ENCODE assay signal across 10 cellular contexts in genomic region chr1:154352245-154352580, GRCh38. TPM values are rescaled to one million over a fixed set of nuclear protein-coding genes. Genes with fewer than 3 reads are reported as not detected.
DNase-seq lines count a peak whose midpoint lies in the region; ATAC-seq and TF ChIP-seq lines count a peak whose summit lies in the region.
"Had no signal": no experiment of that assay in that cellular context is flagged by ENCODE, and none has a peak within 500 bp of the region (broad histone marks: within the 10 kb centered on the region; RNA-seq: fewer than 3 reads in every experiment).

No MANE protein-coding gene starts in this region.

- H3K23ac ChIP-seq in H9 (ENCODE audit: insufficient read length, low read depth, low read length) = no peak overlapping the region

- TF ChIP-seq CTCF in H9 (conservative IDR thresholded peaks at IDR 0.05) (no peak), activated B cell treated with CpG ODN at 0.5 μM for 24 hours (IDR thresholded peaks at IDR 0.05) (no peak), hepatocyte (IDR thresholded peaks at IDR 0.05; ENCODE audit: poor library complexity) (no peak)

- H3K36me3 ChIP-seq in hepatocyte (replicated peaks; ENCODE audit: insufficient read depth, low read depth) (no peaks in the 10 kb centered on the region), skeletal muscle satellite cell (ENCODE audit: insufficient read depth, low read length) (peaks cover 24% of the 10 kb centered on the region), MG63 (peaks cover 22% of the 10 kb centered on the region)

- POLR2A ChIA-PET in activated B cell treated with CpG ODN at 0.5 μM for 24 hours (lab: Charles Lee) = interaction anchor here (0.7 kb wide), 1 partner anchor 76 kb away, joined by 3 read pairs; no protein-coding TSS in a partner anchor

- H2AFZ ChIP-seq in H9 (ENCODE audit: low read length) (no peak overlapping the region), hepatocyte (peak overlapping the region; percentile 74)

- peaks cover 18% of the 10 kb centered on the region for H3K27me3 Mint-ChIP-seq in H9 (ENCODE audit: low read depth)
- peaks cover 21% of the 10 kb centered on the region for H3K27me3 Mint-ChIP-seq in activated B cell treated with CpG ODN at 0.5 μM for 24 hours

- H3K9ac ChIP-seq in H9 (ENCODE audit: extremely low read depth, insufficient read length, low read length) (peak overlapping the region; percentile 14), skeletal muscle satellite cell (ENCODE audit: low read depth, low read length) (no peak overlapping the region)

- H3K4ac ChIP-seq in H9 (ENCODE audit: low read depth, low read length) = no peak overlapping the region

- H3K9me3 ChIP-seq in H9 (ENCODE audit: control insufficient read depth, low read depth, low read length) (no peaks in the 10 kb centered on the region), hepatocyte (ENCODE audit: low read depth) (no peaks in the 10 kb centered on the region), skeletal muscle satellite cell (replicated peaks; ENCODE audit: low read length) (no peaks in the 10 kb centered on the region), MG63 (no peaks in the 10 kb centered on the region)

- H3K4me3 Mint-ChIP-seq in H9 (peak overlapping the region; percentile 80 to 89), activated B cell treated with CpG ODN at 0.5 μM for 24 hours (peak overlapping the region; percentile 80)

- H3K4me2 ChIP-seq in H9 (ENCODE audit: insufficient read depth, insufficient read length, low read length) (peak overlapping the region; percentile 90), hepatocyte (peak overlapping the region; percentile 91), skeletal muscle satellite cell (ENCODE audit: low read length) (peak overlapping the region; percentile 90)

- no peak overlapping the region for H4K5ac ChIP-seq in H9 (ENCODE audit: insufficient read length, low read depth, low read length)

- H3K27me3 ChIP-seq in H9 (ENCODE audit: insufficient read depth, low read length) = no peaks in the 10 kb centered on the region
- H3K27me3 ChIP-seq in hepatocyte = no peaks in the 10 kb centered on the region
- H3K27me3 ChIP-seq in skeletal muscle satellite cell (ENCODE audit: control insufficient read depth, insufficient read depth, low read length) = peaks cover 10% of the 10 kb centered on the region
- H3K27me3 ChIP-seq in MG63 = no peaks in the 10 kb centered on the region

- CTCF ChIA-PET in activated B cell treated with CpG ODN at 0.5 μM for 24 hours (lab: Charles Lee) = interaction anchor here (0.9 kb wide), 1 partner anchor 115 kb away, joined by 3 read pairs; no protein-coding TSS in a partner anchor

- H3K79me1 ChIP-seq in H9 (ENCODE audit: insufficient read depth, low read depth, low read length, poor library complexity, severe bottlenecking) = no peaks in the 10 kb centered on the region

- WGBS in H9 (ENCODE audit: extremely low coverage, insufficient read length, low lambda C conversion rate) = no CpG with 5 or more reads among the region's 9 CpGs
- 28% methylated on average over 9 of the region's 9 CpGs for whole genome bisulfite sequencing in hepatocyte (ENCODE audit: low lambda C conversion rate, missing lambda C conversion rate)

- no peak for ATAC-seq in activated B cell treated with CpG ODN at 0.5 μM for 24 hours (ENCODE audit: low read depth)
- no peak for ATAC-seq in GM19452 (IDR thresholded peaks at IDR 0.05; ENCODE audit: unreplicated experiment)
- no peak for ATAC-seq in HG03520 (IDR thresholded peaks at IDR 0.05; ENCODE audit: unreplicated experiment)

- H2AK5ac ChIP-seq in H9 (ENCODE audit: insufficient read length, low read length) = no peak overlapping the region

- peaks cover 12% of the 10 kb centered on the region for H3K23me2 ChIP-seq in H9 (ENCODE audit: insufficient read length, low read depth, low read length, poor library complexity, severe bottlenecking)

- no peaks in the 10 kb centered on the region for H3K79me2 ChIP-seq in H9 (ENCODE audit: insufficient read depth, low read length)
- H3K79me2 ChIP-seq in hepatocyte = no peaks in the 10 kb centered on the region

- intact Hi-C loops in activated B cell treated with CpG ODN at 0.5 μM for 24 hours (cut with micrococcal nuclease) = loop anchor here (2.0 to 10.0 kb wide), 3 partner anchors 27 to 123 kb away; partner anchors contain the start of gene ATP8B2

- H3K27ac Mint-ChIP-seq in H9 = peak overlapping the region in 1 of 3 experiments; percentile 28; a peak in 1 of 7 replicates
- no peak overlapping the region for H3K27ac Mint-ChIP-seq in activated B cell treated with CpG ODN at 0.5 μM for 24 hours

- no peak overlapping the region for H4K91ac ChIP-seq in H9 (ENCODE audit: insufficient read length, low read depth, low read length)

- no peak overlapping the region for H2BK15ac ChIP-seq in H9 (ENCODE audit: low read depth, low read length)

- H3K9me2 ChIP-seq in hepatocyte (replicated peaks; ENCODE audit: insufficient read depth) = no peaks in the 10 kb centered on the region

- H2BK5ac ChIP-seq in H9 (ENCODE audit: insufficient read length, low read length) = no peak overlapping the region

- H3K9me3 Mint-ChIP-seq in H9 (no peaks in the 10 kb centered on the region; a peak in 1 of 5 replicates), activated B cell treated with CpG ODN at 0.5 μM for 24 hours (no peaks in the 10 kb centered on the region)

- H3K56ac ChIP-seq in H9 (ENCODE audit: insufficient read length, low read depth, low read length) = no peak overlapping the region

- H2BK12ac ChIP-seq in H9 (ENCODE audit: insufficient read length, low read depth, low read length) = no peak overlapping the region

- peaks cover 29 to 35% of the 10 kb centered on the region in 2 experiments for H3K4me1 Mint-ChIP-seq in H9
- H3K4me1 Mint-ChIP-seq in activated B cell treated with CpG ODN at 0.5 μM for 24 hours = peaks cover 18% of the 10 kb centered on the region

- no peak for DNase-seq in H9
- no peak for DNase-seq in activated B cell treated with CpG ODN at 0.5 μM for 24 hours
- DNase-seq in hepatocyte (ENCODE audit: low spot score) = no peak
- DNase-seq in NCI-H1048 (lab: John Stamatoyannopoulos, UW) = no peak
- DNase-seq in MG63 = no peak

- no peak overlapping the region for H4K8ac ChIP-seq in H9 (replicated peaks; ENCODE audit: insufficient read length, low read depth, low read length)

- H3K27ac ChIP-seq in H9 (ENCODE audit: insufficient read length, low read depth, low read length) (no peak overlapping the region), hepatocyte (peak overlapping the region; percentile 75)

- H3T11ph ChIP-seq in H9 (ENCODE audit: low read length) = no peak overlapping the region

- H3K36me3 Mint-ChIP-seq in H9 (ENCODE audit: insufficient read depth in 1 of 3, low read depth in 3 of 3) = peaks cover 13 to 23% (median 22%) of the 10 kb centered on the region in 3 experiments
- peaks cover 26% of the 10 kb centered on the region for H3K36me3 Mint-ChIP-seq in activated B cell treated with CpG ODN at 0.5 μM for 24 hours (ENCODE audit: low read depth)

- H3K4me1 ChIP-seq in H9 (ENCODE audit: insufficient read depth, low read length) (no peaks in the 10 kb centered on the region; the same call in 1 of the 2 replicates), hepatocyte (ENCODE audit: insufficient read depth) (peaks cover 15% of the 10 kb centered on the region), skeletal muscle satellite cell (ENCODE audit: control insufficient read depth, insufficient read depth, low read length) (peaks cover 19% of the 10 kb centered on the region)

- H2BK20ac ChIP-seq in H9 (ENCODE audit: low read depth, low read length, poor library complexity, severe bottlenecking) = no peak overlapping the region

- H3K14ac ChIP-seq in H9 (ENCODE audit: insufficient read depth, low read length) = no peak overlapping the region

- H2BK120ac ChIP-seq in H9 (ENCODE audit: low read depth, low read length, poor library complexity, severe bottlenecking) = no peak overlapping the region

- H4K20me1 ChIP-seq in H9 (ENCODE audit: control insufficient read depth, insufficient read depth, insufficient read length) (no peaks in the 10 kb centered on the region), hepatocyte (ENCODE audit: insufficient read depth, poor library complexity, severe bottlenecking) (no peaks in the 10 kb centered on the region)

- no peak overlapping the region for H3K4me3 ChIP-seq in hepatocyte
- H3K4me3 ChIP-seq in skeletal muscle satellite cell (ENCODE audit: low read length) = peak overlapping the region; percentile 64
- H3K4me3 ChIP-seq in MG63 = no peak overlapping the region

- no peak overlapping the region for H3K18ac ChIP-seq in H9 (ENCODE audit: insufficient read length, low read depth, low read length)

RNA-seq across cellular contexts. Expression of gene ATP8B2, which starts 26.9 kb away (rescaled TPM):
- total RNA-seq in H9 (2021) = 37.6 and 38.7 TPM in 2 replicates
- total RNA-seq in activated B cell treated with CpG ODN at 0.5 μM for 24 hours = 24.3 and 27.3 TPM in 2 replicates
- 30.1 and 42.0 TPM in 2 replicates for total RNA-seq in hepatocyte
- polyA plus RNA-seq in hepatocyte = 8.7 and 11.7 TPM in 2 replicates
- 117 and 122 TPM in 2 replicates for total RNA-seq in skeletal muscle satellite cell (2012; rRNA removed)
- total RNA-seq in MG63 (2014; rRNA removed; shearing (Covaris generic); ENCODE audit: low replicate concordance) = 58.1 and 74.8 TPM in 2 replicates

RNA-seq across cellular contexts. Expression of gene AQP10, which starts 31.3 kb away (rescaled TPM):
- not detected in 2 replicates for total RNA-seq in H9 (2021)
- not detected in 2 replicates for total RNA-seq in activated B cell treated with CpG ODN at 0.5 μM for 24 hours
- total RNA-seq in hepatocyte = 0.96 and 2.0 TPM in 2 replicates
- polyA plus RNA-seq in hepatocyte = 3.0 and 3.6 TPM in 2 replicates
- not detected in 2 replicates for total RNA-seq in skeletal muscle satellite cell (2012; rRNA removed)
- not detected in 2 replicates for total RNA-seq in MG63 (2014; rRNA removed; shearing (Covaris generic); ENCODE audit: low replicate concordance)
- total RNA-seq: HT-29; T-helper 2 cell treated with Interferon-gamma antibody and Interleukin-4, amounts not matched to agents 100 ng/mL and 5 ng/mL, for 36 hours had no signal

RNA-seq across cellular contexts. Expression of gene IL6R, which starts 52.9 kb away (rescaled TPM):
- total RNA-seq in H9 (2021) (1.7 and 2.8 TPM in 2 replicates), activated B cell treated with CpG ODN at 0.5 μM for 24 hours (3.3 and 5.1 TPM in 2 replicates), hepatocyte (35.1 and 58.0 TPM in 2 replicates)
- 38.5 and 39.2 TPM in 2 replicates for polyA plus RNA-seq in hepatocyte
- total RNA-seq in skeletal muscle satellite cell (2012; rRNA removed) = 10.3 and 13.7 TPM in 2 replicates
- total RNA-seq in MG63 (2014; rRNA removed; shearing (Covaris generic); ENCODE audit: low replicate concordance) = 6.0 and 10.0 TPM in 2 replicates
